Comparison of ENCODE assay signal across 1 cellular context in genomic region chr3:185109012-185109411, GRCh38. TPM values are rescaled to one million over a fixed set of nuclear protein-coding genes. Genes with fewer than 3 reads are reported as not detected.
"Had no signal": no experiment of that assay in that cellular context is flagged by ENCODE, and none has a peak within 500 bp of the region (broad histone marks: within the 10 kb centered on the region; RNA-seq: fewer than 3 reads in every experiment).

No MANE protein-coding gene starts in this region.

RNA-seq across cellular contexts. Expression of gene C3orf70, which starts 43.8 kb away (rescaled TPM):
- polyA plus RNA-seq: foreskin keratinocyte had no signal
